Comparison of ENCODE assay signal across 9 cellular contexts in genomic region chr4:26076000-26076587, GRCh38.
A peak's percentile ranks its signal among the peaks of the same experiment; 100 is the strongest.
DNase-seq lines count a peak whose midpoint lies in the region; ATAC-seq, FAIRE-seq and TF ChIP-seq lines count a peak whose summit lies in the region.
"Had no signal": no experiment of that assay in that cellular context is flagged by ENCODE, and none has a peak within 500 bp of the region (broad histone marks: within the 10 kb centered on the region; RNA-seq: fewer than 3 reads in every experiment).

No MANE protein-coding gene starts in this region.

- peaks cover 0 to 5% (median 0%) of the 10 kb centered on the region in 3 donors for H3K9me3 Mint-ChIP-seq in IgD-negative memory B cell

- DNase-seq in GM06990 (ENCODE audit: extremely low read depth, insufficient read length): peak; percentile 65
- peak; percentile 46 for DNase-seq in amniotic epithelial cell (ENCODE audit: low read depth)
- DNase-seq in H54 (ENCODE audit: insufficient read length, low spot score): no peak
- DNase-seq in mucosa of gallbladder (ENCODE audit: low spot score): no peak
- DNase-seq in RCC 7860 (ENCODE audit: low spot score): no peak

- H3K4me1 ChIP-seq in skeletal muscle satellite cell (ENCODE audit: control insufficient read depth, insufficient read depth, low read length): peaks cover 24% of the 10 kb centered on the region

- H3K36me3 Mint-ChIP-seq in IgD-negative memory B cell: no peaks in the 10 kb centered on the region

- H3K4me3 ChIP-seq in GM06990 (replicated peaks; ENCODE audit: low read depth, low read length) (no peak overlapping the region), skeletal muscle satellite cell (ENCODE audit: low read length) (no peak overlapping the region)

- peaks cover 3% of the 10 kb centered on the region for H3K27me3 Mint-ChIP-seq in IgD-negative memory B cell

- no peak for TF ChIP-seq CTCF in GM06990 (IDR thresholded peaks at IDR 0.05; ENCODE audit: insufficient read depth, low read length, poor library complexity, severe bottlenecking)

- peaks cover 4% of the 10 kb centered on the region for H3K9me3 ChIP-seq in skeletal muscle satellite cell (replicated peaks; ENCODE audit: low read length)

- peak overlapping the region; percentile 17 for H3K9ac ChIP-seq in skeletal muscle satellite cell (ENCODE audit: low read depth, low read length)

- H3K4me1 Mint-ChIP-seq in IgD-negative memory B cell: peaks cover 31 to 34% (median 33%) of the 10 kb centered on the region in 3 donors

- no peak overlapping the region for H3K4me2 ChIP-seq in skeletal muscle satellite cell (ENCODE audit: low read length)

- TF ChIP-seq POLR2A in H54 (IDR thresholded peaks at IDR 0.05; ENCODE audit: low read depth, low read length): no peak

- peak overlapping the region in 2 of 4 donors; percentile 4 to 70 for H3K4me3 Mint-ChIP-seq in IgD-negative memory B cell

- no peak for FAIRE-seq in H54 (lab: Jason Lieb, UNC)
- FAIRE-seq in RCC 7860 (lab: Jason Lieb, UNC): no peak
- FAIRE-seq: H1 had no signal

- H3K27ac Mint-ChIP-seq in IgD-negative memory B cell: peak overlapping the region; percentile 67 to 96 (median 67)

- no peaks in the 10 kb centered on the region for H3K27me3 ChIP-seq in GM06990 (replicated peaks; ENCODE audit: control insufficient read depth, insufficient read depth, low read length)
- H3K27me3 ChIP-seq in skeletal muscle satellite cell (ENCODE audit: control insufficient read depth, insufficient read depth, low read length): peaks cover 7% of the 10 kb centered on the region

- H3K36me3 ChIP-seq in GM06990 (ENCODE audit: control insufficient read depth, insufficient read depth, low read length) (no peaks in the 10 kb centered on the region), skeletal muscle satellite cell (ENCODE audit: insufficient read depth, low read length) (no peaks in the 10 kb centered on the region)

- peak; percentile 69 for ATAC-seq in GM21515 (IDR thresholded peaks at IDR 0.05; ENCODE audit: unreplicated experiment)

Comparison
In these comparisons a context has a peak if more than half of its experiments do, and no peak if none do; other contexts are left out.
1. DNase-seq: peak in GM06990 (single experiment) and amniotic epithelial cell (single experiment); none in H54 (single experiment), mucosa of gallbladder (single experiment) and RCC 7860 (single experiment).